ENCODE assay signal across 1 cellular context in the genomic region with DNA sequence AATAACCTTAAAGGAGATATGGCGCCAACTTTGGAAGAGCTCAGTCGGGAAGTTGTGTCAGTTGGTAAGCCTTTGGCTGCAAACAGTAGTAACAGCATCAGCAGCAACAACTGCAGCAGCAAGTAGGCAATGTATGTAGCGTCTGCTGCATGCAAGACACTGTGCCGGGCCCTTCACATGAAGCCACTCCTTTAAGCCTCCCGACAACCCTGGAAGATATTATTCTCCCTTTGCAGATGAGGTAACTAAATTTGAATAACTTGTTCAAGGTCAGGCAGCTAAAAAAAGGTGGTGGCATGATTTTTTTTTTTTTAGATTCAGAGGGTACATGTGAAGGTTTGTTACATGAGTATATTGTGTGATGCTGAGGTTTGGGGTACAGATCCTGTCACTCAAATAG.
TF ChIP-seq lines count a peak whose summit lies in the region.

No MANE protein-coding gene starts in this region.

TF ChIP-seq in H1, 55 proteins besides CTCF, POLR2A, EP300 and RAD21:
- TF ChIP-seq ASH2L (IDR thresholded peaks at IDR 0.05; ENCODE audit: low read length) = no peak
- no peak for TF ChIP-seq JUN (IDR thresholded peaks at IDR 0.05; ENCODE audit: low read depth, low read length)
- no peak for TF ChIP-seq CBX8 (IDR thresholded peaks at IDR 0.05; ENCODE audit: borderline replicate concordance, low read depth, low read length)
- no peak for TF ChIP-seq SP2 (IDR thresholded peaks at IDR 0.05; ENCODE audit: low read length)
- no peak for TF ChIP-seq NANOG (IDR thresholded peaks at IDR 0.05; ENCODE audit: insufficient read depth, low read depth, low read length, poor library complexity, severe bottlenecking)
- no peak for TF ChIP-seq SAP30 (IDR thresholded peaks at IDR 0.05; ENCODE audit: insufficient read depth, insufficient replicate concordance, low read length)
- TF ChIP-seq RBBP5 (IDR thresholded peaks at IDR 0.05; ENCODE audit: borderline replicate concordance, low read depth, low read length) = no peak
- TF ChIP-seq BACH1 (IDR thresholded peaks at IDR 0.05; ENCODE audit: low read length) = no peak
- no peak for TF ChIP-seq EZH2 (IDR thresholded peaks at IDR 0.05; ENCODE audit: low read depth, low read length, severe bottlenecking)
- no peak for TF ChIP-seq SIX5 (IDR thresholded peaks at IDR 0.05; ENCODE audit: low read depth, low read length)
- no peak for TF ChIP-seq TEAD4 (IDR thresholded peaks at IDR 0.05; ENCODE audit: low read depth, low read length)
